15 cellular contexts compared by ENCODE assay signal in the genomic region with DNA sequence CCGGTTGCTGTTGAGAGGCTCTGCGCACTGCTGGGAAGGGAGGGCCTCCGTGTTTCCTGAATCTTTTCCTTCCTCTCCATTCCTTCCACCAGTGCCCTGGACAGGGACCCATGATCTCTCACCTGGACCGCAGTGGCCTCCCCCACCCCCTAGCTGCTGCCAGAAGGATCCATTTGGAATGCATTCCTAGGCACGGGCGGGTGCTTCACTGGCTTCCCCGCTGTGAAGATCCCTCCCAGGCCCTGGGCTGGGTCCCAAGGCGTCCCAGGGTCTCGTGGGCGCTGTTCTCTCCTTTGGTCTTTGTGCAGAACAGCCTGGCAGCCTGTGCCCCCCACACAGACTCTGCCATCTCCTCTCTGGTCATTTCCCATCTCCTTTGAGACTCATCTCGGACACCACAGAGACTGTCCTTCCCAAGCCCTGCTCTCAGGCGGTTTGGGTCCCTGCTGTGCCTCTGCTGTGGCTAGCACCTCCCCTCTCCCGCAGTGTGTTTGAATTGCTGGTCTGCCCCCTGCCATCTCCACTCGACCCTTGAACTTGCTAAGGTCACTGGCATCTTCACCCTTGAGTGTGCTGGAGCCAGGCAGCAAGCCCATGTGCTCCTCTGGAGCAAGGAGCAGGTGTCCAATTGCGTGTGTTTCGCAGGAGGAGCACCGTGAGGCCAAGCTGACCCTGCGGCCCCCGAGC. TPM values are rescaled to one million over a fixed set of nuclear protein-coding genes. Genes with fewer than 3 reads are reported as not detected.
A peak's percentile ranks its signal among the peaks of the same experiment; 100 is the strongest.
DNase-seq lines count a peak whose midpoint lies in the region.
"Had no signal": no experiment of that assay in that cellular context is flagged by ENCODE, and none has a peak within 500 bp of the region (broad histone marks: within the 10 kb centered on the region; RNA-seq: fewer than 3 reads in every experiment).

No MANE protein-coding gene starts in this region.

- H3K27ac ChIP-seq in cingulate gyrus (ENCODE audit: low read depth, low read length) (peak overlapping the region; percentile 5), muscle layer of colon (ENCODE audit: low read depth, low read length) (peak overlapping the region; percentile 44), substantia nigra (ENCODE audit: low read depth, low read length, poor library complexity, severe bottlenecking) (peak overlapping the region; percentile 31)

- no peaks in the 10 kb centered on the region for H3K27me3 ChIP-seq in muscle layer of colon (ENCODE audit: control insufficient read depth in 1 of 2, insufficient read depth in 2 of 2, low read length in 2 of 2)

- POLR2A ChIA-PET in activated CD4-positive, alpha-beta T cell treated with anti-CD3 and anti-CD28 coated beads, Interleukin-2, amount 10 ng/mL, durations not matched to agents 7 days and 5 days (lab: Charles Lee) = no interaction called here

- H3K4me1 Mint-ChIP-seq in activated naive CD4-positive, alpha-beta T cell treated with anti-CD3 and anti-CD28 coated beads, Interleukin-2, amount 10 ng/mL, durations not matched to agents 7 days and 5 days = no peaks in the 10 kb centered on the region
- H3K4me1 Mint-ChIP-seq in activated CD4-positive, alpha-beta T cell treated with anti-CD3 and anti-CD28 coated beads, Interleukin-2, amount 10 ng/mL, durations not matched to agents 7 days and 5 days = peaks cover 2% of the 10 kb centered on the region

- no peaks in the 10 kb centered on the region for H3K9me3 Mint-ChIP-seq in activated naive CD4-positive, alpha-beta T cell treated with anti-CD3 and anti-CD28 coated beads, Interleukin-2, amount 10 ng/mL, durations not matched to agents 7 days and 5 days
- H3K9me3 Mint-ChIP-seq in activated CD4-positive, alpha-beta T cell treated with anti-CD3 and anti-CD28 coated beads, Interleukin-2, amount 10 ng/mL, durations not matched to agents 7 days and 5 days = no peaks in the 10 kb centered on the region
- H3K9me3 Mint-ChIP-seq: naive B cell had no signal

- H3K36me3 Mint-ChIP-seq in activated naive CD4-positive, alpha-beta T cell treated with anti-CD3 and anti-CD28 coated beads, Interleukin-2, amount 10 ng/mL, durations not matched to agents 7 days and 5 days = no peaks in the 10 kb centered on the region
- no peaks in the 10 kb centered on the region for H3K36me3 Mint-ChIP-seq in activated CD4-positive, alpha-beta T cell treated with anti-CD3 and anti-CD28 coated beads, Interleukin-2, amount 10 ng/mL, durations not matched to agents 7 days and 5 days (ENCODE audit: low read depth)

- H3K27me3 Mint-ChIP-seq in activated naive CD4-positive, alpha-beta T cell treated with anti-CD3 and anti-CD28 coated beads, Interleukin-2, amount 10 ng/mL, durations not matched to agents 7 days and 5 days = no peaks in the 10 kb centered on the region
- H3K27me3 Mint-ChIP-seq in activated CD4-positive, alpha-beta T cell treated with anti-CD3 and anti-CD28 coated beads, Interleukin-2, amount 10 ng/mL, durations not matched to agents 7 days and 5 days = no peaks in the 10 kb centered on the region
- H3K27me3 Mint-ChIP-seq: naive B cell had no signal

- H3K36me3 ChIP-seq in muscle layer of colon (ENCODE audit: insufficient read depth, low read length) = peaks cover 100% of the 10 kb centered on the region

- H3K27ac Mint-ChIP-seq in activated naive CD4-positive, alpha-beta T cell treated with anti-CD3 and anti-CD28 coated beads, Interleukin-2, amount 10 ng/mL, durations not matched to agents 7 days and 5 days = peak overlapping the region; percentile 30
- H3K27ac Mint-ChIP-seq in activated CD4-positive, alpha-beta T cell treated with anti-CD3 and anti-CD28 coated beads, Interleukin-2, amount 10 ng/mL, durations not matched to agents 7 days and 5 days = no peak overlapping the region

- no peaks in the 10 kb centered on the region for H3K9me3 ChIP-seq in muscle layer of colon (ENCODE audit: low read length)
- H3K9me3 ChIP-seq: thoracic aorta had no signal

- no peak overlapping the region for H3K4me3 ChIP-seq in muscle layer of colon (ENCODE audit: low read depth in 1 of 2, low read length in 2 of 2)
- H3K4me3 ChIP-seq: thoracic aorta had no signal

- no peak overlapping the region for H3K4me3 Mint-ChIP-seq in activated naive CD4-positive, alpha-beta T cell treated with anti-CD3 and anti-CD28 coated beads, Interleukin-2, amount 10 ng/mL, durations not matched to agents 7 days and 5 days
- no peak overlapping the region for H3K4me3 Mint-ChIP-seq in activated CD4-positive, alpha-beta T cell treated with anti-CD3 and anti-CD28 coated beads, Interleukin-2, amount 10 ng/mL, durations not matched to agents 7 days and 5 days
- H3K4me3 Mint-ChIP-seq: naive B cell had no signal

- CTCF ChIA-PET in activated naive CD4-positive, alpha-beta T cell treated with anti-CD3 and anti-CD28 coated beads, Interleukin-2, amount 10 ng/mL, durations not matched to agents 7 days and 5 days (lab: Charles Lee) = no interaction called here
- CTCF ChIA-PET in activated CD4-positive, alpha-beta T cell treated with anti-CD3 and anti-CD28 coated beads, Interleukin-2, amount 10 ng/mL, durations not matched to agents 7 days and 5 days (lab: Charles Lee) = no interaction called here

- H3K9ac ChIP-seq in muscle layer of colon (ENCODE audit: low read length) = no peak overlapping the region

- no peak for DNase-seq in activated naive CD4-positive, alpha-beta T cell treated with anti-CD3 and anti-CD28 coated beads, Interleukin-2, amount 10 ng/mL, durations not matched to agents 7 days and 5 days
- no peak for DNase-seq in activated naive CD4-positive, alpha-beta T cell treated with anti-CD3 and anti-CD28 coated beads, Interleukin-2, amount 50 U/mL, for 16 hours
- DNase-seq in substantia nigra (lab: John Stamatoyannopoulos, UW) (no peak), NCI-H1105 treated with DMSO at 0.1 percent for 48 hours (lab: John Stamatoyannopoulos, UW) (no peak)
- no peak for DNase-seq in activated CD8-positive, alpha-beta memory T cell treated with anti-CD3 and anti-CD28 coated beads for 24 hours
- no peak for DNase-seq in activated CD4-positive, alpha-beta T cell treated with anti-CD3 and anti-CD28 coated beads, Interleukin-2, amount 10 ng/mL, durations not matched to agents 7 days and 5 days
- DNase-seq: ACHN, Calu3, foreskin fibroblast, naive B cell, NCI-H1092, NCI-H2227 treated with DMSO at 0.1 percent for 48 hours had no signal

- peaks cover 12% of the 10 kb centered on the region for H3K4me1 ChIP-seq in muscle layer of colon (ENCODE audit: insufficient read depth, low read length)

RNA-seq across cellular contexts. Expression of a gene that starts 59.0 kb away (rescaled TPM):
- not detected for total RNA-seq in activated CD4-positive, alpha-beta T cell treated with anti-CD3 and anti-CD28 coated beads, Interleukin-2, amount 10 ng/mL, durations not matched to agents 7 days and 5 days
- total RNA-seq: Calu3, thoracic aorta had no signal
